In the genomic region with DNA sequence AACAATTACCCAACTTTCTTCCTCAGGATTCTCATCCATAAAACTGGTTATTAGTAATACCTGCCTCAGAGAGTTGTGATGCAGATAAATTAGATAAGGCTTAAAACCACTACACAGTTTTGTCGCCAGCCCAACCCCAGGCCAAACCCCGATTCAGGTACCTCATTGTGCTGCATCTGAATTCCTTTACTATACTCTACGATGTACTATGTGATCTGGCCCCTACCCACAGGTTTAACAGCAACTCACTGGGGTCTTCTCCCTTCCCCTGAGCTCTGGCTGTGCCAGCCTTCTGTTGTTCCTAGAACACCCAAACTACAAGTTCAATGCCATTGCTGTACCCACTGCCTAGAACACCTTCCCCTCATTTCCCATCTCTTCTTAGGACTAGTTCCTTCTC, we compare ENCODE assay signal across 11 cellular contexts.
DNase-seq lines count a peak whose midpoint lies in the region; ATAC-seq and TF ChIP-seq lines count a peak whose summit lies in the region.
"Had no signal": no experiment of that assay in that cellular context is flagged by ENCODE, and none has a peak within 500 bp of the region (broad histone marks: within the 10 kb centered on the region; RNA-seq: fewer than 3 reads in every experiment).

No MANE protein-coding gene starts in this region.

- no peaks in the 10 kb centered on the region for H4K20me1 ChIP-seq in HCT116 (ENCODE audit: insufficient read depth)

- no peak for TF ChIP-seq RAD21 in HCT116 (IDR thresholded peaks at IDR 0.05; ENCODE audit: low read depth)

- DNase-seq in HCT116 (ENCODE audit: low read depth, low spot score) (no peak), naive B cell (no peak), putamen (ENCODE audit: low spot score) (no peak), Kasumi-1 (lab: John Stamatoyannopoulos, UW) (no peak)
- DNase-seq in activated CD4-positive, alpha-beta memory T cell treated with anti-CD3 and anti-CD28 coated beads, Interleukin-2, amount 10 ng/mL, durations not matched to agents 7 days and 5 days, result peak; percentile 26
- DNase-seq: activated CD4-positive, alpha-beta T cell treated with anti-CD3 and anti-CD28 coated beads, Interleukin-2, amount 50 U/mL, for 4 hours; NCI-H2029 had no signal

- TF ChIP-seq CTCF in HCT116 (IDR thresholded peaks at IDR 0.05 in 2 of 3, conservative IDR thresholded peaks at IDR 0.05 in 1 of 3; ENCODE audit: borderline replicate concordance in 1 of 3, insufficient read depth in 1 of 3, low read depth in 2 of 3, low read length in 2 of 3), result no peak

- no peak overlapping the region for H2AFZ ChIP-seq in HCT116 (ENCODE audit: low read depth, low read length, poor library complexity, severe bottlenecking)

- H3K79me2 ChIP-seq in HCT116 (ENCODE audit: insufficient read depth, low read length), result no peaks in the 10 kb centered on the region

- no peaks in the 10 kb centered on the region for H3K9me2 ChIP-seq in HCT116 (ENCODE audit: insufficient read depth)

- H3K4me1 ChIP-seq in HCT116 (ENCODE audit: control insufficient read depth in 1 of 2, insufficient read depth in 2 of 2, low read length in 2 of 2), result peaks cover 0 to 7% of the 10 kb centered on the region in 2 experiments; a peak in 3 of 4 replicates

- ATAC-seq in HCT116 (no peak), naive B cell (ENCODE audit: low read depth in 2 of 2) (no peak), GM18873 (IDR thresholded peaks at IDR 0.05; ENCODE audit: low FRiP score, unreplicated experiment) (no peak), HG02885 (IDR thresholded peaks at IDR 0.05; ENCODE audit: poor library complexity, unreplicated experiment) (no peak)

- H3K9me3 Mint-ChIP-seq in activated CD4-positive, alpha-beta memory T cell treated with anti-CD3 and anti-CD28 coated beads, Interleukin-2, amount 10 ng/mL, durations not matched to agents 7 days and 5 days, result no peaks in the 10 kb centered on the region
- H3K9me3 Mint-ChIP-seq in naive B cell, result peaks cover 0 to 9% (median 6%) of the 10 kb centered on the region in 7 donors

- RAD21 ChIA-PET in HCT116 (lab: Charles Lee; ENCODE audit: low non-redundant PET in 1 of 2, low total read pairs in 2 of 2, uncharacterized antibody in 2 of 2, unreplicated experiment in 2 of 2), result no interaction called here

- BruUV-seq in HCT116 (replicated peaks; lab: Mats Ljungman, UMichigan), result no TSS peak

- H3K27ac ChIP-seq in HCT116 (ENCODE audit: low read depth, low read length), result no peak overlapping the region
- H3K27ac ChIP-seq: BLaER1 had no signal

- peak overlapping the region; percentile 94 for H3K27ac Mint-ChIP-seq in activated CD4-positive, alpha-beta memory T cell treated with anti-CD3 and anti-CD28 coated beads, Interleukin-2, amount 10 ng/mL, durations not matched to agents 7 days and 5 days
- H3K27ac Mint-ChIP-seq in naive B cell, result peak overlapping the region in 5 of 6 donors; percentile 48 to 95 (median 73)

- intact Hi-C loops in HCT116 (cut with micrococcal nuclease), result no loop called here

- peak overlapping the region; percentile 67 for H3K4me3 Mint-ChIP-seq in activated CD4-positive, alpha-beta memory T cell treated with anti-CD3 and anti-CD28 coated beads, Interleukin-2, amount 10 ng/mL, durations not matched to agents 7 days and 5 days
- peak overlapping the region in 4 of 8 donors; percentile 1 to 10 (median 2) for H3K4me3 Mint-ChIP-seq in naive B cell

- peak overlapping the region; percentile 46; the same call in 1 of the 2 replicates for H3K4me3 ChIP-seq in GM08714 (ENCODE audit: low read length)
- no peak overlapping the region for H3K4me3 ChIP-seq in HCT116 (replicated peaks in 1 of 2; ENCODE audit: low read depth in 1 of 2, low read length in 2 of 2)
- H3K4me3 ChIP-seq: BLaER1 had no signal

- peak overlapping the region; percentile 21; the same call in 1 of the 2 replicates for H3K4me2 ChIP-seq in HCT116 (ENCODE audit: low read length)
- H3K4me2 ChIP-seq: BLaER1 had no signal

- H3K4me1 Mint-ChIP-seq in activated CD4-positive, alpha-beta memory T cell treated with anti-CD3 and anti-CD28 coated beads, Interleukin-2, amount 10 ng/mL, durations not matched to agents 7 days and 5 days, result peaks cover 48% of the 10 kb centered on the region
- H3K4me1 Mint-ChIP-seq in naive B cell, result peaks cover 39 to 46% (median 40%) of the 10 kb centered on the region in 3 donors

- H3K36me3 Mint-ChIP-seq in activated CD4-positive, alpha-beta memory T cell treated with anti-CD3 and anti-CD28 coated beads, Interleukin-2, amount 10 ng/mL, durations not matched to agents 7 days and 5 days (ENCODE audit: low read depth), result peaks cover 18% of the 10 kb centered on the region
- peaks cover 6 to 7% of the 10 kb centered on the region in 2 donors for H3K36me3 Mint-ChIP-seq in naive B cell

- H3K9ac ChIP-seq in HCT116 (ENCODE audit: low read length), result no peak overlapping the region
- H3K9ac ChIP-seq: BLaER1 had no signal

- H3K27me3 Mint-ChIP-seq in activated CD4-positive, alpha-beta memory T cell treated with anti-CD3 and anti-CD28 coated beads, Interleukin-2, amount 10 ng/mL, durations not matched to agents 7 days and 5 days, result no peaks in the 10 kb centered on the region
- no peaks in the 10 kb centered on the region for H3K27me3 Mint-ChIP-seq in naive B cell

- H3K9me3 ChIP-seq in HCT116 (ENCODE audit: control insufficient read depth in 1 of 2, insufficient read depth in 1 of 2, low read depth in 1 of 2, low read length in 2 of 2), result no peaks in the 10 kb centered on the region

- H3K27me3 ChIP-seq in HCT116 (ENCODE audit: insufficient read depth, low read length), result no peaks in the 10 kb centered on the region
- H3K27me3 ChIP-seq: BLaER1 had no signal

- POLR2A ChIA-PET in HCT116 (lab: Charles Lee), result no interaction called here
- POLR2A ChIA-PET in activated CD4-positive, alpha-beta memory T cell treated with anti-CD3 and anti-CD28 coated beads, Interleukin-2, amount 10 ng/mL, durations not matched to agents 7 days and 5 days (lab: Charles Lee), result interaction anchor here (0.8 to 4.5 kb wide), 13 partner anchors 16 to 215 kb away, joined by 3 to 41 read pairs (median 6); partner anchors contain the start of genes ATOSA and MYO5A

- no peaks in the 10 kb centered on the region for H3K36me3 ChIP-seq in HCT116 (ENCODE audit: control insufficient read depth in 1 of 2, insufficient read depth in 2 of 2, low read length in 2 of 2)

- no peak for TF ChIP-seq POLR2A in HCT116 (IDR thresholded peaks at IDR 0.05; ENCODE audit: borderline replicate concordance, extremely low read depth, insufficient read depth, insufficient read length)

- CTCF ChIA-PET in HCT116 (lab: Charles Lee), result no interaction called here
- CTCF ChIA-PET in activated CD4-positive, alpha-beta memory T cell treated with anti-CD3 and anti-CD28 coated beads, Interleukin-2, amount 10 ng/mL, durations not matched to agents 7 days and 5 days (lab: Charles Lee), result interaction anchor here (0.7 to 5.3 kb wide), 12 partner anchors 19 to 271 kb away, joined by 3 to 32 read pairs (median 4); partner anchors contain the start of gene MYO5A

TF ChIP-seq in HCT116, 20 proteins besides CTCF, POLR2A, EP300 and RAD21:
- no peak for TF ChIP-seq JUND (IDR thresholded peaks at IDR 0.05)
- no peak for TF ChIP-seq ZFX (IDR thresholded peaks at IDR 0.05)
- TF ChIP-seq SP1 (IDR thresholded peaks at IDR 0.05; ENCODE audit: low read depth), result no peak
- no peak for TF ChIP-seq ZBTB33 (IDR thresholded peaks at IDR 0.05; ENCODE audit: extremely low read depth, insufficient replicate concordance, low read length)
- no peak for TF ChIP-seq EZH2phosphoT487 (IDR thresholded peaks at IDR 0.05; ENCODE audit: borderline replicate concordance)
- no peak for TF ChIP-seq ZNF274 (IDR thresholded peaks at IDR 0.05; ENCODE audit: low read depth, low read length)
- TF ChIP-seq, protein P1, sequence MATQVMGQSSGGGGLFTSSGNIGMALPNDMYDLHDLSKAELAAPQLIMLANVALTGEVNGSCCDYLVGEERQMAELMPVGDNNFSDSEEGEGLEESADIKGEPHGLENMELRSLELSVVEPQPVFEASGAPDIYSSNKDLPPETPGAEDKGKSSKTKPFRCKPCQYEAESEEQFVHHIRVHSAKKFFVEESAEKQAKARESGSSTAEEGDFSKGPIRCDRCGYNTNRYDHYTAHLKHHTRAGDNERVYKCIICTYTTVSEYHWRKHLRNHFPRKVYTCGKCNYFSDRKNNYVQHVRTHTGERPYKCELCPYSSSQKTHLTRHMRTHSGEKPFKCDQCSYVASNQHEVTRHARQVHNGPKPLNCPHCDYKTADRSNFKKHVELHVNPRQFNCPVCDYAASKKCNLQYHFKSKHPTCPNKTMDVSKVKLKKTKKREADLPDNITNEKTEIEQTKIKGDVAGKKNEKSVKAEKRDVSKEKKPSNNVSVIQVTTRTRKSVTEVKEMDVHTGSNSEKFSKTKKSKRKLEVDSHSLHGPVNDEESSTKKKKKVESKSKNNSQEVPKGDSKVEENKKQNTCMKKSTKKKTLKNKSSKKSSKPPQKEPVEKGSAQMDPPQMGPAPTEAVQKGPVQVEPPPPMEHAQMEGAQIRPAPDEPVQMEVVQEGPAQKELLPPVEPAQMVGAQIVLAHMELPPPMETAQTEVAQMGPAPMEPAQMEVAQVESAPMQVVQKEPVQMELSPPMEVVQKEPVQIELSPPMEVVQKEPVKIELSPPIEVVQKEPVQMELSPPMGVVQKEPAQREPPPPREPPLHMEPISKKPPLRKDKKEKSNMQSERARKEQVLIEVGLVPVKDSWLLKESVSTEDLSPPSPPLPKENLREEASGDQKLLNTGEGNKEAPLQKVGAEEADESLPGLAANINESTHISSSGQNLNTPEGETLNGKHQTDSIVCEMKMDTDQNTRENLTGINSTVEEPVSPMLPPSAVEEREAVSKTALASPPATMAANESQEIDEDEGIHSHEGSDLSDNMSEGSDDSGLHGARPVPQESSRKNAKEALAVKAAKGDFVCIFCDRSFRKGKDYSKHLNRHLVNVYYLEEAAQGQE (IDR thresholded peaks at IDR 0.05; ENCODE audit: low read depth), result no peak
